27 cellular contexts compared by ENCODE assay signal in the genomic region with DNA sequence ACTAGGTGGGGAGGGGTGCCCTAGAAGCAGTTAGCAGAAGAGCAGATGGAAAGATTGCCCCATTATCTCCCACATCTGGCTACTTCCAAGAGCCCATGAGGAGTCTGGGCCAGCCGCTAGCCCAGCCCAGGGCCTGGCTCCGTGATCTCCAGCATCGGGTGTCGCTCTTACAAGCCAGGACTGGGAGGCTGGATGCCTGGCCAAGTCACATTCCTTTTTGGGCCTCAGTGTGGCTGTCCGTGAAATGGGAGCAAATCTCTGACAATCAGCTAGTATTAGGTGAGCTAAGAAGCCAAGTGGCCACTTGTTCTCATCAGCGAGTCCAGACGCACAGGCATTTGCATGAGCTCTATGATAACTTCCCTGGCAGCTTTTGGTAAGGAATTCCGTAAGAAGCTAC. TPM values are rescaled to one million over a fixed set of nuclear protein-coding genes. Genes with fewer than 3 reads are reported as not detected.
DNase-seq lines count a peak whose midpoint lies in the region; TF ChIP-seq lines count a peak whose summit lies in the region.
"Had no signal": no experiment of that assay in that cellular context is flagged by ENCODE, and none has a peak within 500 bp of the region (broad histone marks: within the 10 kb centered on the region; RNA-seq: fewer than 3 reads in every experiment).

No MANE protein-coding gene starts in this region.

- intact Hi-C loops in cardiac septum (cut with DNase I), result loop anchor here (5.0 kb wide), 1 partner anchor 79 kb away; no protein-coding TSS in a partner anchor

- no peak overlapping the region for H3K4me3 ChIP-seq in right atrium auricular region
- H3K4me3 ChIP-seq in ectodermal cell (ENCODE audit: insufficient read depth, low read depth, low read length), result no peak overlapping the region
- H3K4me3 ChIP-seq: esophagus muscularis mucosa, lower lobe of right lung had no signal

- H3K27me3 ChIP-seq in right atrium auricular region, result no peaks in the 10 kb centered on the region
- no peaks in the 10 kb centered on the region for H3K27me3 ChIP-seq in ectodermal cell (ENCODE audit: control insufficient read depth, insufficient read depth, low read length, poor library complexity, severe bottlenecking)
- H3K27me3 ChIP-seq: esophagus muscularis mucosa, foreskin keratinocyte had no signal

- no peak for TF ChIP-seq CTCF in right atrium auricular region (IDR thresholded peaks at IDR 0.05)

- peaks cover 0 to 45% of the 10 kb centered on the region in 2 donors for H3K4me1 ChIP-seq in right atrium auricular region
- peaks cover 17% of the 10 kb centered on the region for H3K4me1 ChIP-seq in ectodermal cell (ENCODE audit: control insufficient read depth, insufficient read depth, low read length)
- H3K4me1 ChIP-seq: lower lobe of right lung had no signal

- peaks cover 21% of the 10 kb centered on the region for H3K36me3 ChIP-seq in right atrium auricular region
- H3K36me3 ChIP-seq in ectodermal cell (ENCODE audit: control insufficient read depth, insufficient read depth, low read length), result peaks cover 5% of the 10 kb centered on the region

- DNase-seq in DMS 273 (lab: John Stamatoyannopoulos, UW; ENCODE audit: unreplicated experiment), result peak; percentile 59
- no peak for DNase-seq in DMS 273 treated with DMSO at 0.1 percent for 48 hours (lab: John Stamatoyannopoulos, UW)
- no peak for DNase-seq in right atrium auricular region (ENCODE audit: low spot score)
- no peak for DNase-seq in cardiac septum (ENCODE audit: low spot score)
- no peak for DNase-seq in hypothalamus (lab: John Stamatoyannopoulos, UW)
- no peak for DNase-seq in mesenteric fat pad (ENCODE audit: low spot score)
- DNase-seq: activated CD4-positive, CD25-positive, alpha-beta regulatory T cell treated with anti-CD3 and anti-CD28 coated beads, Interleukin-2, amount 50 U/mL, for 72 hours; activated CD8-positive, alpha-beta memory T cell treated with anti-CD3 and anti-CD28 coated beads for 24 hours; activated gamma-delta T cell; activated T-cell treated with anti-CD3 and anti-CD28 coated beads for 4 hours; dermis blood vessel endothelial cell; foreskin keratinocyte; HFFc6; lower lobe of right lung; natural killer cell; NCI-H1417; NCI-H2029; NCI-H524 treated with DMSO at 0.1 percent for 48 hours; OCI-M1; stimulated activated CD4-positive, alpha-beta T cell treated with anti-CD3 and anti-CD28 coated beads, Interleukin-15, amount 100 ng/mL, for 24 hours; T-cell; trophoblast cell had no signal

- H3K9me3 ChIP-seq in right atrium auricular region (no peaks in the 10 kb centered on the region), ectodermal cell (ENCODE audit: control insufficient read depth, low read length) (no peaks in the 10 kb centered on the region)
- H3K9me3 ChIP-seq: esophagus muscularis mucosa, lower lobe of right lung had no signal

- WGBS in ectodermal cell, 2 experiments, result 86 to 89% methylated on average over 8 of the region's 8 CpGs

- H3K27ac ChIP-seq in right atrium auricular region, result peak overlapping the region; percentile 60 to 83
- H3K27ac ChIP-seq in ectodermal cell (ENCODE audit: insufficient read depth, low read depth, low read length, poor library complexity, severe bottlenecking), result peak overlapping the region; percentile 47
- H3K27ac ChIP-seq in temporal lobe (ENCODE audit: low read depth, low read length), result peak overlapping the region; percentile 10
- H3K27ac ChIP-seq: 22Rv1, esophagus muscularis mucosa, foreskin keratinocyte, lower lobe of right lung, RWPE1 had no signal

RNA-seq across cellular contexts. Expression of gene DOCK3, which starts 23.3 kb away (rescaled TPM):
- total RNA-seq in right atrium auricular region (1 to 10 TPM; 2.7 to 4.6 TPM), cardiac septum (6.1 TPM), temporal lobe (49.9 TPM), mesenteric fat pad (0.51 TPM)
- polyA plus RNA-seq in ectodermal cell (2013, experiment 1 of 4), result 9.9 TPM
- 14.8 TPM for polyA plus RNA-seq in ectodermal cell (2013, experiment 2 of 4)
- 7.3 TPM for polyA plus RNA-seq in ectodermal cell (2013, experiment 3 of 4)
- polyA plus RNA-seq in ectodermal cell (2013, experiment 4 of 4), result 9.6 TPM
- total RNA-seq: dermis blood vessel endothelial cell had no signal

RNA-seq across cellular contexts. Expression of gene MAPKAPK3, which starts 34.5 kb away (rescaled TPM):
- total RNA-seq in right atrium auricular region (100 to 1,000 TPM; 148 to 187 TPM), cardiac septum (266 TPM), temporal lobe (4.2 TPM), mesenteric fat pad (44.7 TPM)
- 78.1 TPM for polyA plus RNA-seq in ectodermal cell (2013, experiment 1 of 4)
- 88.5 TPM for polyA plus RNA-seq in ectodermal cell (2013, experiment 2 of 4)
- polyA plus RNA-seq in ectodermal cell (2013, experiment 3 of 4), result 57.0 TPM
- polyA plus RNA-seq in ectodermal cell (2013, experiment 4 of 4), result 69.1 TPM

RNA-seq across cellular contexts. Expression of gene CISH, which starts 39.9 kb away (rescaled TPM):
- total RNA-seq in right atrium auricular region (1 to 10 TPM; 4.7 to 9.9 TPM), cardiac septum (21.1 TPM), temporal lobe (0.74 TPM), mesenteric fat pad (56.2 TPM)
- polyA plus RNA-seq in ectodermal cell (2013, experiment 1 of 4), result 1.7 TPM
- polyA plus RNA-seq in ectodermal cell (2013, experiment 2 of 4), result 1.7 TPM
- polyA plus RNA-seq in ectodermal cell (2013, experiment 3 of 4), result 1.8 TPM
- polyA plus RNA-seq in ectodermal cell (2013, experiment 4 of 4), result 1.7 TPM

Comparison
In these comparisons a context has a peak if more than half of its experiments do, and no peak if none do; other contexts are left out.
1. H3K27ac ChIP-seq: peak in every context shown above with its lines; median percentile 72 in right atrium auricular region; 47 in ectodermal cell; 10 in temporal lobe.